Comparison of ENCODE assay signal across 1 cellular context in the genomic region with DNA sequence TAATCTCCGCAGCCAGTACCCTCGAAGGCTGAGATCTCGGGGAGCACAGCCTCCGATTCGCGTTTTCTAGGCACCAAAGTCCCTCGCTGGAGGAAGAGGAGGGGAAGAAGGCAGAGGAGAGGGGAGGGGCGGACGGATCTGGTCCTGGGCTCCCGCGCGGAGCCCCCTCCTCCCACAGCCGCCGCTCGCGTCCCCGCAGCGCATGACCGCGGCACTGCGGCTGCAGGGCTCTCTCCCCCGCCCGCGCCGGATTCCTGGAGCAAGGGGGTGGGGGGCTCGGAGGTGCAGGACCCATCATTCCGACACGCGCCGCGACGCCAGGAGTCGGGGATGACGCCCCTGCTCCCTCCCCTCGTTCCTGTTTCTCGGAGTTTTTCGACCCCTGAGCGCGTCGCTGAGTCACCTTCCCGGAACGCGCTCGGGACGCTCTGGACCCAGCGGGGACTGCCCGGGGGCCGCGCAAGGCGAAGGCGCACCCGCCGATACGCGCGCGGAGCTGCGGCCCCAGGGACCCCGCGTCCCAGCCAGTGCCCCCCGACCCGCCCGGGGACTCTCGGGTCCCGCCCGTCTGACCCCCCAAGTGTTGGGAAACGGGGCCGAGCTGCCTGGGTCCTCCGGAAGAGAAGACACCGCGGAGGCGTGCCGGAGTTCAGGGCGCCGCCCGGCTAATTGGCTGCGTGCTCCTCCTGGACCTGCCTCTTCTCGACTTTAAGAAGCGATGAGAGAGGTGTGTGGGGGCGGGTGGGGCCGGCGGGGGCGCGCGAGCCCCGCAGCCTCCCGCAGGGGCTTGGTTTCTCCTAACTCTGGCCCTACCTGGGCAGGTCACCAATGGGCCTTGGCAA.
TF ChIP-seq lines count a peak whose summit lies in the region.

No MANE protein-coding gene starts in this region.

TF ChIP-seq in SK-N-SH, 30 proteins besides CTCF, POLR2A, EP300 and RAD21:
- TF ChIP-seq NFIC (IDR thresholded peaks at IDR 0.05; ENCODE audit: borderline replicate concordance) (no peak), CHD2 (IDR thresholded peaks at IDR 0.05; ENCODE audit: low read length, partially characterized antibody) (no peak), RFX5 (IDR thresholded peaks at IDR 0.05; ENCODE audit: low read length) (no peak), POLR2AphosphoS5 (IDR thresholded peaks at IDR 0.05; ENCODE audit: low read depth, low read length) (no peak), FOSL2 (IDR thresholded peaks at IDR 0.05; ENCODE audit: borderline replicate concordance, low read depth) (peak; percentile 80), FOXJ3 (CRISPR knock-in tag; IDR thresholded peaks at IDR 0.05) (no peak), JUND (IDR thresholded peaks at IDR 0.05) (no peak; the same call in 1 of the 2 replicates), SMC3 (IDR thresholded peaks at IDR 0.05; ENCODE audit: low read depth, low read length) (no peak), RCOR1 (IDR thresholded peaks at IDR 0.05; ENCODE audit: low read length) (no peak), RXRA (IDR thresholded peaks at IDR 0.05; ENCODE audit: borderline replicate concordance, low read depth) (no peak)
- TF ChIP-seq, protein P1, sequence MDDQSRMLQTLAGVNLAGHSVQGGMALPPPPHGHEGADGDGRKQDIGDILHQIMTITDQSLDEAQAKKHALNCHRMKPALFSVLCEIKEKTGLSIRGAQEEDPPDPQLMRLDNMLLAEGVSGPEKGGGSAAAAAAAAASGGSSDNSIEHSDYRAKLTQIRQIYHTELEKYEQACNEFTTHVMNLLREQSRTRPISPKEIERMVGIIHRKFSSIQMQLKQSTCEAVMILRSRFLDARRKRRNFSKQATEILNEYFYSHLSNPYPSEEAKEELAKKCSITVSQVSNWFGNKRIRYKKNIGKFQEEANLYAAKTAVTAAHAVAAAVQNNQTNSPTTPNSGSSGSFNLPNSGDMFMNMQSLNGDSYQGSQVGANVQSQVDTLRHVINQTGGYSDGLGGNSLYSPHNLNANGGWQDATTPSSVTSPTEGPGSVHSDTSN (IDR thresholded peaks at IDR 0.05), result no peak
- TF ChIP-seq, protein P2, sequence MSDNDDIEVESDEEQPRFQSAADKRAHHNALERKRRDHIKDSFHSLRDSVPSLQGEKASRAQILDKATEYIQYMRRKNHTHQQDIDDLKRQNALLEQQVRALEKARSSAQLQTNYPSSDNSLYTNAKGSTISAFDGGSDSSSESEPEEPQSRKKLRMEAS (IDR thresholded peaks at IDR 0.05; ENCODE audit: low read depth), result 0 out of 2 replicates have a peak, but pooled peaks have one; percentile 16
- TF ChIP-seq, protein P3, sequence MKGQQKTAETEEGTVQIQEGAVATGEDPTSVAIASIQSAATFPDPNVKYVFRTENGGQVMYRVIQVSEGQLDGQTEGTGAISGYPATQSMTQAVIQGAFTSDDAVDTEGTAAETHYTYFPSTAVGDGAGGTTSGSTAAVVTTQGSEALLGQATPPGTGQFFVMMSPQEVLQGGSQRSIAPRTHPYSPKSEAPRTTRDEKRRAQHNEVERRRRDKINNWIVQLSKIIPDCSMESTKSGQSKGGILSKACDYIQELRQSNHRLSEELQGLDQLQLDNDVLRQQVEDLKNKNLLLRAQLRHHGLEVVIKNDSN (IDR thresholded peaks at IDR 0.05; ENCODE audit: borderline replicate concordance, low read depth), result no peak
